9 cellular contexts compared by ENCODE assay signal in the genomic region with DNA sequence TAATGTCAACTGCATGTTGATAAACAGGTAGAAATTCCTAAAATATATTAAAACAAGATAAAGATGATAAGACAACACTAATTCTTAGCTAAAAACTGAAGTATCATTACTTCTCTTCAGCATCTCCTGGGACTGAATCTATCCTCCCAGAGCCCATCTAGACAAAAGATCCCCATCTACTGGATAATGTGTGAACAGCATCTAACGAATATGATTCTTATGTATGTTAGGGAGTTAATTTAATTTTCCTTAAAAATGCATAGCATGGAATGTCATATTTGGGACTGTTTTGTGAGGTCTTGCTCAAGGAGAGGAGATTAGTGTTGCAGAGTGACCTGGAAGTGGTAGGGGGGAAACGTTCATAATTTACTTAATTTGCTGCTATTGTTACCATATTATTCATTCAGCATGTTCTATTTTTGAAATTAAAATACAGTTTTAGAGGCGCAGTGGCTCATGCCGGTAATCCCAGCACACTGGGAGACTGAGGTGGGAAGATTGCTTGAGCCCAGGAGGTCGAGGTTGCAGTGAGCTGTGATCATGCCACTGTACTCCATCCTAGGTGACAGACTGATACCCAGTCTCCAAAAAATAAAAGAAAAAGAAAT.
A peak's percentile ranks its signal among the peaks of the same experiment; 100 is the strongest.
DNase-seq lines count a peak whose midpoint lies in the region; ATAC-seq and TF ChIP-seq lines count a peak whose summit lies in the region.
"Had no signal": no experiment of that assay in that cellular context is flagged by ENCODE, and none has a peak within 500 bp of the region (broad histone marks: within the 10 kb centered on the region; RNA-seq: fewer than 3 reads in every experiment).

No MANE protein-coding gene starts in this region.

- no peaks in the 10 kb centered on the region for H3K4me1 ChIP-seq in colonic mucosa

- no peak for ATAC-seq in effector memory CD8-positive, alpha-beta T cell (replicated peaks)

- H3K27ac ChIP-seq in colonic mucosa: no peak overlapping the region
- H3K27ac ChIP-seq: skin epidermis had no signal

- H3K4me1 Mint-ChIP-seq in effector memory CD8-positive, alpha-beta T cell (ENCODE audit: low read depth in 2 of 2): no peaks in the 10 kb centered on the region

- CTCF ChIA-PET in HEK293T (lab: Yijun Ruan, JAX): interaction anchor here (0.6 to 1.2 kb wide), 7 partner anchors 10 to 270 kb away, joined by 3 to 5 read pairs (median 3); no protein-coding TSS in a partner anchor

- no peaks in the 10 kb centered on the region for H3K27me3 Mint-ChIP-seq in effector memory CD8-positive, alpha-beta T cell

- H3K4me3 ChIP-seq in GM06990 (replicated peaks; ENCODE audit: low read depth, low read length): no peak overlapping the region
- H3K4me3 ChIP-seq in colonic mucosa: no peak overlapping the region
- H3K4me3 ChIP-seq: skin epidermis had no signal

- peaks cover 4 to 17% of the 10 kb centered on the region in 2 donors for H3K9me3 Mint-ChIP-seq in effector memory CD8-positive, alpha-beta T cell

- peak; percentile 47 for TF ChIP-seq CTCF in GM06990 (IDR thresholded peaks at IDR 0.05; ENCODE audit: insufficient read depth, low read length, poor library complexity, severe bottlenecking)
- peak; percentile 44 for TF ChIP-seq CTCF in colonic mucosa (IDR thresholded peaks at IDR 0.05)

- no peaks in the 10 kb centered on the region for H3K36me3 ChIP-seq in GM06990 (ENCODE audit: control insufficient read depth, insufficient read depth, low read length)
- H3K36me3 ChIP-seq in colonic mucosa: no peaks in the 10 kb centered on the region

- H3K9me3 ChIP-seq in colonic mucosa: no peaks in the 10 kb centered on the region

- no peaks in the 10 kb centered on the region for H3K36me3 Mint-ChIP-seq in effector memory CD8-positive, alpha-beta T cell (ENCODE audit: insufficient read depth)

- no peak overlapping the region for H3K4me3 Mint-ChIP-seq in effector memory CD8-positive, alpha-beta T cell

- H3K27ac Mint-ChIP-seq in effector memory CD8-positive, alpha-beta T cell: no peak overlapping the region

- H3K27me3 ChIP-seq in GM06990 (replicated peaks; ENCODE audit: control insufficient read depth, insufficient read depth, low read length): no peaks in the 10 kb centered on the region
- H3K27me3 ChIP-seq in colonic mucosa: no peaks in the 10 kb centered on the region

- H3K9ac ChIP-seq in colonic mucosa (ENCODE audit: low read depth in 2 of 2, low read length in 2 of 2): no peak overlapping the region

- no peak for DNase-seq in GM06990 (ENCODE audit: extremely low read depth, insufficient read length)
- DNase-seq in HEK293T (ENCODE audit: extremely low spot score): peak; percentile 55
- DNase-seq in NCI-H2227 (lab: John Stamatoyannopoulos, UW; ENCODE audit: unreplicated experiment): peak; percentile 30
- DNase-seq in colonic mucosa: no peak
- DNase-seq in myocyte (ENCODE audit: low read depth): peak; percentile 60
- no peak for DNase-seq in effector memory CD8-positive, alpha-beta T cell
- DNase-seq in activated CD4-positive, alpha-beta T cell treated with anti-CD3 and anti-CD28 coated beads for 48 hours: no peak
- no peak for DNase-seq in activated effector memory CD4-positive, alpha-beta T cell treated with anti-CD3 and anti-CD28 coated beads, Interleukin-2, amount 50 U/mL, for 16 hours

- intact Hi-C loops in colonic mucosa (cut with DNase I): no loop called here

- POLR2A ChIA-PET in HEK293T (lab: Yijun Ruan, JAX): no interaction called here

TF ChIP-seq in HEK293T, 16 proteins besides CTCF, POLR2A, EP300 and RAD21:
- TF ChIP-seq FOXK2 (IDR thresholded peaks at IDR 0.05) (no peak), NFRKB (IDR thresholded peaks at IDR 0.05) (no peak), LEF1 (IDR thresholded peaks at IDR 0.05; ENCODE audit: borderline replicate concordance) (no peak), CTBP1 (IDR thresholded peaks at IDR 0.05; ENCODE audit: borderline replicate concordance) (no peak)
TF ChIP-seq in HEK293T: peak in this region for 0.

Comparison
In these comparisons a context has a peak if more than half of its experiments do, and no peak if none do; other contexts are left out.
1. DNase-seq: peak in HEK293T (single experiment), NCI-H2227 (single experiment) and myocyte (single experiment); none in GM06990 (single experiment), colonic mucosa (single experiment), effector memory CD8-positive, alpha-beta T cell (0 of 3), activated CD4-positive, alpha-beta T cell treated with anti-CD3 and anti-CD28 coated beads for 48 hours (single experiment) and activated effector memory CD4-positive, alpha-beta T cell treated with anti-CD3 and anti-CD28 coated beads, Interleukin-2, amount 50 U/mL, for 16 hours (single experiment).